7 cellular contexts compared by ENCODE assay signal in the genomic region with DNA sequence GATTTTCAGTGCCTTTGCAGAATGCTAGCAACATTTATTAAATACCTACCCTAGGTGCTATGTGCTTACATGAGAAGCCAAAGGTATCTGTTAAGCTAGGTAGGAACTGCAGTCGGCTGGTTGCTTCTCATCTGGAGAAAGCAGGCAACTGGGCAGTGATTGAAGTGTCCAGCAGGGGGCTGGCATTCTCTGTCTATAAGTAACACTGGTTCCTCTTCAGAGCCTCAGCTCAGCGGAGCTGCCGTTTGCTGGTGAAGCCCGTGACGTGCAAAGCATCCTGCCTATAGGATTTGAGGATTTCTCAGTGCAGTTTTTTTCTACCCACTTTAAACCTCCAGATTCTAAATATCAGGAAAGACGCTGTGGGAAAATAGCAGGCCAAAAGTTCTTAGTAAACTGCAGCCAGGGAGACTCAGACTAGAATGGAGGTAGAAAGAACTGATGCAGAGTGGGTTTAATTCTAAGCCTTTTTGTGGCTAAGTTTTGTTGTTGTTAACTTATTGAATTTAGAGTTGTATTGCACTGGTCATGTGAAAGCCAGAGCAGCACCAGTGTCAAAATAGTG. TPM values are rescaled to one million over a fixed set of nuclear protein-coding genes. Genes with fewer than 3 reads are reported as not detected.
DNase-seq lines count a peak whose midpoint lies in the region; ATAC-seq and TF ChIP-seq lines count a peak whose summit lies in the region.

A gene (plus strand): TSS at position 344 of the 565 bp plus-strand sequence. CDS start 389 bp downstream, outside the sequence.

- peaks cover 5% of the 10 kb centered on the region for H3K4me1 ChIP-seq in body of pancreas

- no peaks in the 10 kb centered on the region for H3K9me3 ChIP-seq in body of pancreas

- H3K27ac ChIP-seq in body of pancreas: peak within 1 kb of the TSS; percentile 46 to 86 (median 78)

- ATAC-seq in GM18502 (IDR thresholded peaks at IDR 0.05; ENCODE audit: poor library complexity, unreplicated experiment) (peak; percentile 64), HG02938 (IDR thresholded peaks at IDR 0.05; ENCODE audit: unreplicated experiment) (peak; percentile 50), body of pancreas (peak; percentile 90)

- intact Hi-C loops in body of pancreas (cut with DNase I): no loop called here

- peak; percentile 17 to 46 for DNase-seq in NCI-H1930 (lab: John Stamatoyannopoulos, UW)
- peak; percentile 34 for DNase-seq in T-helper 9 cell
- DNase-seq in body of pancreas: peak; percentile 89 to 96 (median 92)
- peak; percentile 51 for DNase-seq in smooth muscle cell of the brain vasculature (ENCODE audit: low read depth, low spot score)

- no peaks in the 10 kb centered on the region for H3K27me3 ChIP-seq in body of pancreas

- no peak within 1 kb of the TSS for H3K4me3 ChIP-seq in body of pancreas
- H3K4me3 ChIP-seq in iPS-11a (ENCODE audit: low read depth, low read length): peak within 1 kb of the TSS; percentile 69

- TF ChIP-seq POLR2A in body of pancreas (IDR thresholded peaks at IDR 0.05): peak in 2 of 3 donors; percentile 70 to 73

- TF ChIP-seq CTCF in body of pancreas (IDR thresholded peaks at IDR 0.05): peak; percentile 43 to 87 (median 63)

- WGBS in body of pancreas, 2 donors: 0 to 4% methylated on average over 6 of the region's 6 CpGs

- no peaks in the 10 kb centered on the region for H3K36me3 ChIP-seq in body of pancreas (replicated peaks in 1 of 2; ENCODE audit: insufficient read depth in 1 of 2, low read depth in 2 of 2)

RNA-seq across cellular contexts. Expression of the gene that starts here (rescaled TPM):
- 1 to 10 TPM; 3.1 to 5.6 TPM for total RNA-seq in body of pancreas

Comparison
In these comparisons a context has a peak if more than half of its experiments do, and no peak if none do; other contexts are left out.
1. DNase-seq: peak in every context shown above with its lines; median percentile 92 in body of pancreas; 51 in smooth muscle cell of the brain vasculature; 34 in T-helper 9 cell; 32 in NCI-H1930.